ENCODE assay signal across 13 cellular contexts in the genomic region with DNA sequence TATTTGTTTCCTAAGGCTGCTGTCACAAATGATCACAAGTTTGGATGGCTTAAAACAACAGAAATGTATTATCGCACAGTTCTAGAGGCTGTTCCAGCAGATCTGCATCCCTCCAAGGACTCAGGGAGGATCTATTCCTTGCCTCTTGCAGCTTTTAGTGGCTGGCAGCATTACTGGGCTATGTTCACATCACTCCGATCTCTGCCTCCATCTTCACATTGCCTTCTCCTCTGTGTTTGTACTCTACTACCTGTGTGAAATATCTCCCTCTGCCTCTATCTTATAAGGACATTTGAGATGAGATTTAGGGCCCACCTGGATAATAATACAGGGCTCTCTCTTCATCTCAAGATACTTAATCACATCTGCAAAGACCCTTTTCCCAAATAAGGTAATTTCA. TPM values are rescaled to one million over a fixed set of nuclear protein-coding genes. Genes with fewer than 3 reads are reported as not detected.
A peak's percentile ranks its signal among the peaks of the same experiment; 100 is the strongest.
DNase-seq lines count a peak whose midpoint lies in the region; ATAC-seq and TF ChIP-seq lines count a peak whose summit lies in the region.
"Had no signal": no experiment of that assay in that cellular context is flagged by ENCODE, and none has a peak within 500 bp of the region (broad histone marks: within the 10 kb centered on the region; RNA-seq: fewer than 3 reads in every experiment).

No MANE protein-coding gene starts in this region.

- H3K79me1 ChIP-seq in mesenchymal stem cell (replicated peaks; ENCODE audit: low read length, poor library complexity, severe bottlenecking) = peaks cover 5% of the 10 kb centered on the region

- no peak overlapping the region for H3K23ac ChIP-seq in mesenchymal stem cell (ENCODE audit: low read length in 2 of 2)

- H2AFZ ChIP-seq in mesenchymal stem cell (ENCODE audit: low read depth, low read length) = peak overlapping the region; percentile 23

- ATAC-seq in esophagus mucosa (no peak), HG03139 (IDR thresholded peaks at IDR 0.05; ENCODE audit: unreplicated experiment) (no peak)
- ATAC-seq: left colon had no signal

- no peak for TF ChIP-seq CTCF in stomach (IDR thresholded peaks at IDR 0.05)

- peaks cover 52% of the 10 kb centered on the region for H3K4me1 Mint-ChIP-seq in activated T-cell treated with anti-CD3 and anti-CD28 coated beads, Interleukin-2, amount 50 U/mL, for 24 hours (ENCODE audit: low read depth)
- peaks cover 47% of the 10 kb centered on the region for H3K4me1 Mint-ChIP-seq in activated CD4-positive, alpha-beta memory T cell treated with anti-CD3 and anti-CD28 coated beads, Interleukin-2, amount 10 ng/mL, durations not matched to agents 7 days and 5 days
- H3K4me1 Mint-ChIP-seq: neural crest cell had no signal

- H3K36me3 Mint-ChIP-seq in activated T-cell treated with anti-CD3 and anti-CD28 coated beads, Interleukin-2, amount 50 U/mL, for 24 hours (ENCODE audit: low read depth) = peaks cover 92% of the 10 kb centered on the region
- peaks cover 81% of the 10 kb centered on the region for H3K36me3 Mint-ChIP-seq in activated CD4-positive, alpha-beta memory T cell treated with anti-CD3 and anti-CD28 coated beads, Interleukin-2, amount 10 ng/mL, durations not matched to agents 7 days and 5 days (ENCODE audit: low read depth)

- DNase-seq in activated T-cell treated with anti-CD3 and anti-CD28 coated beads, Interleukin-2, amount 50 U/mL, for 24 hours = no peak
- DNase-seq in activated T-cell treated with anti-CD3 and anti-CD28 coated beads, Interleukin-2, amount 50 U/mL, for 1 hour = no peak
- no peak for DNase-seq in activated CD4-positive, alpha-beta memory T cell treated with anti-CD3 and anti-CD28 coated beads, Interleukin-2, amount 10 ng/mL, durations not matched to agents 7 days and 5 days
- no peak for DNase-seq in mesenchymal stem cell
- no peak for DNase-seq in stomach
- no peak for DNase-seq in NCI-H1048 (lab: John Stamatoyannopoulos, UW)
- DNase-seq: left colon, NCI-H1436 treated with DMSO at 0.1 percent for 48 hours, NCI-H510A treated with DMSO at 0.1 percent for 48 hours, upper lobe of left lung had no signal

- H3K4me3 ChIP-seq in mesenchymal stem cell (ENCODE audit: insufficient read depth in 1 of 2, low read depth in 1 of 2, low read length in 2 of 2) (no peak overlapping the region), stomach (no peak overlapping the region)
- H3K4me3 ChIP-seq: upper lobe of left lung had no signal

- H2AK5ac ChIP-seq in mesenchymal stem cell (ENCODE audit: low read length, severe bottlenecking) = no peak overlapping the region

- H4K8ac ChIP-seq in mesenchymal stem cell (ENCODE audit: low read length) = peak overlapping the region; percentile 54

- no peak overlapping the region for H3K4ac ChIP-seq in mesenchymal stem cell (ENCODE audit: low read depth in 1 of 2, low read length in 2 of 2)

- intact Hi-C loops in stomach (cut with DNase I; ENCODE audit: low total_unique reads) = no loop called here

- peak overlapping the region; percentile 3 for H3K4me3 Mint-ChIP-seq in activated T-cell treated with anti-CD3 and anti-CD28 coated beads, Interleukin-2, amount 50 U/mL, for 24 hours
- H3K4me3 Mint-ChIP-seq in activated CD4-positive, alpha-beta memory T cell treated with anti-CD3 and anti-CD28 coated beads, Interleukin-2, amount 10 ng/mL, durations not matched to agents 7 days and 5 days = peak overlapping the region; percentile 12
- H3K4me3 Mint-ChIP-seq: neural crest cell had no signal

- no peaks in the 10 kb centered on the region for H3K9me3 Mint-ChIP-seq in activated T-cell treated with anti-CD3 and anti-CD28 coated beads, Interleukin-2, amount 50 U/mL, for 24 hours
- no peaks in the 10 kb centered on the region for H3K9me3 Mint-ChIP-seq in activated CD4-positive, alpha-beta memory T cell treated with anti-CD3 and anti-CD28 coated beads, Interleukin-2, amount 10 ng/mL, durations not matched to agents 7 days and 5 days
- H3K9me3 Mint-ChIP-seq: neural crest cell had no signal

- H3K18ac ChIP-seq in mesenchymal stem cell (ENCODE audit: low read depth in 1 of 2, low read length in 2 of 2) = no peak overlapping the region

- no peak overlapping the region for H3K27ac ChIP-seq in mesenchymal stem cell (ENCODE audit: low read length, poor library complexity, severe bottlenecking)
- H3K27ac ChIP-seq in stomach = peak overlapping the region in 3 of 5 donors; percentile 22 to 66 (median 50)
- H3K27ac ChIP-seq: upper lobe of left lung had no signal

- no peak overlapping the region for H2BK15ac ChIP-seq in mesenchymal stem cell (ENCODE audit: low read depth, poor library complexity, severe bottlenecking)

- POLR2A ChIA-PET in activated CD4-positive, alpha-beta memory T cell treated with anti-CD3 and anti-CD28 coated beads, Interleukin-2, amount 10 ng/mL, durations not matched to agents 7 days and 5 days (lab: Charles Lee) = interaction anchor here (2.1 to 5.7 kb wide), 7 partner anchors 15 to 67 kb away, joined by 4 to 48 read pairs (median 16); a partner anchor contains a TSS

- H3K27me3 ChIP-seq in mesenchymal stem cell (ENCODE audit: control insufficient read depth in 1 of 2, insufficient read depth in 1 of 2, low read length in 2 of 2) (no peaks in the 10 kb centered on the region), stomach (no peaks in the 10 kb centered on the region)
- H3K27me3 ChIP-seq: upper lobe of left lung had no signal

- H2BK12ac ChIP-seq in mesenchymal stem cell (ENCODE audit: low read length in 2 of 2) = no peak overlapping the region

- H3K27ac Mint-ChIP-seq in activated T-cell treated with anti-CD3 and anti-CD28 coated beads, Interleukin-2, amount 50 U/mL, for 24 hours = peak overlapping the region; percentile 69
- peak overlapping the region; percentile 70 for H3K27ac Mint-ChIP-seq in activated CD4-positive, alpha-beta memory T cell treated with anti-CD3 and anti-CD28 coated beads, Interleukin-2, amount 10 ng/mL, durations not matched to agents 7 days and 5 days

- no peak overlapping the region for H4K91ac ChIP-seq in mesenchymal stem cell (ENCODE audit: low read length)

- peak overlapping the region; percentile 7 for H3K9ac ChIP-seq in mesenchymal stem cell (ENCODE audit: low read length)

- H3K4me1 ChIP-seq in mesenchymal stem cell (ENCODE audit: control insufficient read depth, insufficient read depth, low read depth, low read length) = peaks cover 1% of the 10 kb centered on the region
- peaks cover 0 to 10% (median 0%) of the 10 kb centered on the region in 4 donors for H3K4me1 ChIP-seq in stomach
- H3K4me1 ChIP-seq: upper lobe of left lung had no signal

- WGBS in mesenchymal stem cell = 100% methylated on average over 2 of the region's 2 CpGs
- 79 to 94% (median 88%) methylated on average over 2 of the region's 2 CpGs for WGBS in stomach, 5 donors

- CTCF ChIA-PET in activated CD4-positive, alpha-beta memory T cell treated with anti-CD3 and anti-CD28 coated beads, Interleukin-2, amount 10 ng/mL, durations not matched to agents 7 days and 5 days (lab: Charles Lee) = interaction anchor here (0.8 kb wide), 2 partner anchors 15 to 52 kb away, joined by 3 to 4 read pairs; no protein-coding TSS in a partner anchor

- H3K4me2 ChIP-seq in mesenchymal stem cell (ENCODE audit: low read length, poor library complexity, severe bottlenecking) = no peak overlapping the region

- H2BK120ac ChIP-seq in mesenchymal stem cell (ENCODE audit: low read depth, low read length) = no peak overlapping the region

- H2BK5ac ChIP-seq in mesenchymal stem cell (ENCODE audit: low read depth, low read length, poor library complexity, severe bottlenecking) = no peak overlapping the region

- no peaks in the 10 kb centered on the region for H3K9me3 ChIP-seq in mesenchymal stem cell (ENCODE audit: control insufficient read depth, low read length)
- H3K9me3 ChIP-seq in stomach = no peaks in the 10 kb centered on the region
- H3K9me3 ChIP-seq: upper lobe of left lung had no signal

- H3K14ac ChIP-seq in mesenchymal stem cell (ENCODE audit: low read length in 2 of 2) = no peak overlapping the region

- H3K27me3 Mint-ChIP-seq in activated T-cell treated with anti-CD3 and anti-CD28 coated beads, Interleukin-2, amount 50 U/mL, for 24 hours = no peaks in the 10 kb centered on the region
- H3K27me3 Mint-ChIP-seq in activated CD4-positive, alpha-beta memory T cell treated with anti-CD3 and anti-CD28 coated beads, Interleukin-2, amount 10 ng/mL, durations not matched to agents 7 days and 5 days = no peaks in the 10 kb centered on the region

- TF ChIP-seq POLR2A in stomach (IDR thresholded peaks at IDR 0.05) = no peak

- H3K36me3 ChIP-seq in mesenchymal stem cell (ENCODE audit: control insufficient read depth in 1 of 2, insufficient read depth in 2 of 2, low read depth in 1 of 2, low read length in 2 of 2) = peaks cover 0 to 3% of the 10 kb centered on the region in 2 experiments
- H3K36me3 ChIP-seq in stomach = peaks cover 0 to 1% (median 0%) of the 10 kb centered on the region in 4 donors
- H3K36me3 ChIP-seq: upper lobe of left lung had no signal

- no peak for TF ChIP-seq EP300 in stomach (IDR thresholded peaks at IDR 0.05)

RNA-seq across cellular contexts. Expression of a gene that starts 18.9 kb away (rescaled TPM):
- 10 to 100 TPM; 78.0 to 78.9 TPM for total RNA-seq in activated CD4-positive, alpha-beta memory T cell treated with anti-CD3 and anti-CD28 coated beads, Interleukin-2, amount 10 ng/mL, durations not matched to agents 7 days and 5 days
- polyA plus RNA-seq in mesenchymal stem cell (2013, experiment 1 of 2) = 3.6 TPM
- 4.0 TPM for polyA plus RNA-seq in mesenchymal stem cell (2013, experiment 2 of 2)
- total RNA-seq in stomach (10 to 100 TPM in 1 of 5 donors, 1 to 10 TPM in 4; 1.4 to 25.7 (median 3.6) TPM), esophagus mucosa (9.7 TPM)
- 1 to 10 TPM; 2.1 to 7.3 (median 3.1) TPM for polyA plus RNA-seq in stomach

RNA-seq across cellular contexts. Expression of a gene that starts 19.0 kb away (rescaled TPM):
- 10 to 100 TPM; 22.1 to 23.7 TPM for total RNA-seq in activated CD4-positive, alpha-beta memory T cell treated with anti-CD3 and anti-CD28 coated beads, Interleukin-2, amount 10 ng/mL, durations not matched to agents 7 days and 5 days
- 4.5 TPM for polyA plus RNA-seq in mesenchymal stem cell (2013, experiment 1 of 2)
- polyA plus RNA-seq in mesenchymal stem cell (2013, experiment 2 of 2) = 4.5 TPM
- total RNA-seq in stomach (10 to 100 TPM in 1 of 5 donors, 1 to 10 TPM in 3, under 1 TPM in 1; 0.89 to 17.1 (median 3.5) TPM), esophagus mucosa (8.2 TPM)
- polyA plus RNA-seq in stomach = 1 to 10 TPM; 4.4 to 7.1 (median 5.5) TPM
